ENCODE assay signal across 9 cellular contexts in the genomic region with DNA sequence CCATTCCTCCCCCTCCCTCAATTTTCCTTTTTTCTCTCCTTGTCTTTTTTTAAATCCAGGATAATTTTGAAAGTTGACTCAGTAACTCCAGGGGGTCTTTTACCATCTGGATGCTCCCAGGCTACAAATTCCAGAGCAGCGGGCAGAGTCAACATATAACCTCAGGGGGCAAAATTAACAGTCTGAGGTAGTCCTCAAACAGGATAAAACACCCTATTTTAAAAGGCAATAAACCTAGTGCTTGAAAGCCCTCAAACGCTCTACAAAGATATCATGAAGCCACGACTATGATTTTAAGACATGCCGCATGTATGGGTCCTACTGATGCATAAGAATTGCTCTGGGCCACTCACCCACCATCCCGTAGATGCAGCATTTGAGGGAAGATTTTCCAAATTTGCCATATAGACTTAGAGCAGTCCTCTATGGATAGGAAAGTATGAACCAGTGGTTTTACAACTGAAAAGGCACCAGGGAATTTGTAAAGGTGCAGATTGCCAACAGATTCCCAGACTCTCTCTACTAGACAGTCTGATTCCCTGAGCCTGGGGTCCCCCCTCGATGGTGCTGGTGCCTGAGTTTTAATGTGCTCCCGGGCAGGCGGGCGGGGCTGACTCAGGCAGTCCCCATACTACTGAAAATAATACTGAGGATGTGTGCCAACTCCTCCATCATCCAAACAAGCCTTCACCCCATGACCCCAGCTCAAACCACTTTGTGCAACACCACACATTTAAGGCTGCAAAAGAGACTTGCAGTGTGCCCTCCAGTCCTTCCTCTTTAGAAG. TPM values are rescaled to one million over a fixed set of nuclear protein-coding genes. Genes with fewer than 3 reads are reported as not detected.
A peak's percentile ranks its signal among the peaks of the same experiment; 100 is the strongest.
DNase-seq lines count a peak whose midpoint lies in the region; ATAC-seq, FAIRE-seq and TF ChIP-seq lines count a peak whose summit lies in the region.
"Had no signal": no experiment of that assay in that cellular context is flagged by ENCODE, and none has a peak within 500 bp of the region (broad histone marks: within the 10 kb centered on the region; RNA-seq: fewer than 3 reads in every experiment).

No MANE protein-coding gene starts in this region.

- no peak overlapping the region for H3K9ac ChIP-seq in GM12878 (ENCODE audit: control insufficient read depth, insufficient read depth, low read length)

- no peaks in the 10 kb centered on the region for H3K79me2 ChIP-seq in GM12878 (ENCODE audit: control insufficient read depth, insufficient read depth, low read length)

- CTCF ChIA-PET in GM12878 (lab: Yijun Ruan, JAX), result no interaction called here

- intact Hi-C loops in GM12878 (cut with micrococcal nuclease; ENCODE audit: unreplicated experiment), result no loop called here

- no peak for TF ChIP-seq POLR2A in GM12878 (IDR thresholded peaks at IDR 0.05; ENCODE audit: low read depth, low read length)

- DNase-seq in DMS114 treated with DMSO at 0.1 percent for 48 hours (lab: John Stamatoyannopoulos, UW; ENCODE audit: unreplicated experiment), result peak; percentile 76
- DNase-seq in M059J (ENCODE audit: low read depth), result peak; percentile 92
- DNase-seq in GM12878 (ENCODE audit: low read depth, low spot score), result no peak
- peak; percentile 26 for DNase-seq in myocyte (ENCODE audit: low read depth)
- DNase-seq in 8988T, result no peak
- no peak for DNase-seq in caudate nucleus (lab: John Stamatoyannopoulos, UW)
- no peak for DNase-seq in DMS79 (lab: John Stamatoyannopoulos, UW)
- DNase-seq: activated T-cell treated with anti-CD3 and anti-CD28 coated beads, Interleukin-2, amount 50 U/mL, for 48 hours had no signal

- H3K27ac ChIP-seq in GM12878 (ENCODE audit: control insufficient read depth, insufficient read depth) (no peak overlapping the region), caudate nucleus (ENCODE audit: low read depth, low read length) (no peak overlapping the region)

- no peak for TF ChIP-seq RAD21 in GM12878 (IDR thresholded peaks at IDR 0.05; ENCODE audit: insufficient read depth, low read depth, low read length)

- H2AFZ ChIP-seq in GM12878 (ENCODE audit: control insufficient read depth, low read depth, low read length), result no peak overlapping the region

- no peaks in the 10 kb centered on the region for H3K9me3 ChIP-seq in GM12878 (replicated peaks; ENCODE audit: control insufficient read depth, insufficient read depth, low read length)

- TF ChIP-seq CTCF in GM12878 (IDR thresholded peaks at IDR 0.05 in 2 of 3, conservative IDR thresholded peaks at IDR 0.05 in 1 of 3; ENCODE audit: control insufficient read depth in 2 of 3, extremely low read depth in 1 of 3, insufficient read depth in 1 of 3, low read depth in 3 of 3, low read length in 3 of 3), result no peak

- SMC1A ChIA-PET in GM12878 (lab: Charles Lee; ENCODE audit: uncharacterized antibody, unreplicated experiment), result interaction anchor here (0.7 to 4.3 kb wide), 2 partner anchors 24 to 109 kb away, joined by 3 to 42 read pairs; no protein-coding TSS in a partner anchor

- FAIRE-seq in GM12878 (lab: Jason Lieb, UNC), result no peak

- H3K4me3 ChIP-seq in GM12878, result no peak overlapping the region

- RAD21 ChIA-PET in GM12878 (lab: Charles Lee; ENCODE audit: unreplicated experiment), result no interaction called here

- no peaks in the 10 kb centered on the region for H3K4me1 ChIP-seq in GM12878 (ENCODE audit: control insufficient read depth, insufficient read depth, low read length)

- H4K20me1 ChIP-seq in GM12878 (ENCODE audit: control insufficient read depth, insufficient read depth), result no peaks in the 10 kb centered on the region

- no peaks in the 10 kb centered on the region; a peak in 1 of 4 replicates for H3K27me3 ChIP-seq in GM12878 (replicated peaks in 1 of 2; ENCODE audit: control insufficient read depth in 2 of 2, insufficient read depth in 2 of 2, low read length in 1 of 2)

- POLR2A ChIA-PET in GM12878 (lab: Charles Lee), result no interaction called here

- WGBS in GM12878 (ENCODE audit: insufficient coverage, insufficient replicate concordance, low lambda C conversion rate, missing lambda C conversion rate), result 40% methylated on average over 9 of the region's 9 CpGs

- in situ Hi-C loops in GM12878 (cut with MboI), result no loop called here

- BruUV-seq in GM12878 (replicated peaks; lab: Mats Ljungman, UMichigan), result no TSS peak

- no peak overlapping the region for H3K4me2 ChIP-seq in GM12878 (ENCODE audit: control insufficient read depth, insufficient read depth)

- TF ChIP-seq EP300 in GM12878 (IDR thresholded peaks at IDR 0.05; ENCODE audit: borderline replicate concordance in 1 of 2, control insufficient read depth in 1 of 2, low read depth in 2 of 2, low read length in 2 of 2), result no peak

- ATAC-seq in GM12878, result peak; percentile 25; the same call in 2 of the 3 replicates
- ATAC-seq in GM19035 (IDR thresholded peaks at IDR 0.05; ENCODE audit: unreplicated experiment), result no peak

- no peaks in the 10 kb centered on the region for H3K36me3 ChIP-seq in GM12878 (ENCODE audit: control insufficient read depth in 2 of 2, insufficient read depth in 2 of 2, low read length in 1 of 2)

TF ChIP-seq in GM12878, 131 proteins besides CTCF, POLR2A, EP300 and RAD21:
- TF ChIP-seq SMAD5 (IDR thresholded peaks at IDR 0.05; ENCODE audit: low read depth), result no peak

RNA-seq across cellular contexts. Expression of a gene that starts 37.2 kb away (rescaled TPM):
- 13.8 and 27.4 TPM in 2 replicates for total RNA-seq in M059J (2014; rRNA removed; shearing (Covaris generic))
- total RNA-seq in GM12878 (2013; cell fraction: nucleolus; rRNA removed), result 0.42 and 0.73 TPM in 2 replicates
- total RNA-seq in GM12878 (2014; rRNA removed), result 0.44 and 0.68 TPM in 2 replicates
- total RNA-seq in GM12878 (2014; rRNA removed; fragmentation: Illumina TruSeq; extraction: Trizol), result 0.45 and 0.74 TPM in 2 replicates
- 2.0 and 2.2 TPM in 2 replicates for total RNA-seq in GM12878 (2021)
- polyA plus RNA-seq in GM12878 (2011; ENCODE audit: low read depth), result 0.12 TPM
- polyA plus RNA-seq in GM12878 (2011; rRNA removed), result 5.1 and 5.4 TPM in 2 replicates
- 4.6 and 5.0 TPM in 2 replicates for polyA plus RNA-seq in GM12878 (2011; cell fraction: cytosol; rRNA removed)
- 5.8 and 6.3 TPM in 2 replicates for polyA plus RNA-seq in GM12878 (2011; cell fraction: nucleus; rRNA removed)
- 0.11 and 0.20 TPM in 2 replicates for polyA plus RNA-seq in GM12878 (2012)
- 0.40 and 0.43 TPM in 2 replicates for polyA plus RNA-seq in GM12878 (2014; fragmentation: Illumina TruSeq; extraction: Trizol)
- under 1 TPM; 0.05 to 0.14 TPM for polyA plus RNA-seq in GM12878 (2014; fragmentation: Nextera tagmentation; extraction: Ambion mirVana)
- 0.42 and 0.43 TPM in 2 replicates for polyA plus RNA-seq in GM12878 (2014; rRNA removed)
- under 1 TPM; 0.44 to 0.58 TPM for polyA plus RNA-seq in GM12878 (2016; fragmentation: Nextera tagmentation; extraction: Ambion mirVana)
- 17.4 and 20.8 TPM in 2 replicates for polyA minus RNA-seq in GM12878 (2011; rRNA and poly(A)+ RNA removed)
- 7.2 and 7.6 TPM in 2 replicates for polyA minus RNA-seq in GM12878 (2011; cell fraction: cytosol; rRNA and poly(A)+ RNA removed)
- 8.6 and 14.7 TPM in 2 replicates for polyA minus RNA-seq in GM12878 (2011; cell fraction: nucleus; rRNA and poly(A)+ RNA removed)
- total RNA-seq in myocyte, result 17.8 and 19.0 TPM in 2 replicates
- polyA plus RNA-seq in myocyte (2012), result 26.2 TPM

Comparison
In these comparisons a context has a peak if more than half of its experiments do, and no peak if none do; other contexts are left out.
1. DNase-seq: peak in DMS114 treated with DMSO at 0.1 percent for 48 hours (single experiment), M059J (single experiment) and myocyte (single experiment); none in GM12878 (single experiment), 8988T (single experiment), caudate nucleus (0 of 61) and DMS79 (single experiment).